ENCODE assay signal across 1 cellular context in the genomic region with DNA sequence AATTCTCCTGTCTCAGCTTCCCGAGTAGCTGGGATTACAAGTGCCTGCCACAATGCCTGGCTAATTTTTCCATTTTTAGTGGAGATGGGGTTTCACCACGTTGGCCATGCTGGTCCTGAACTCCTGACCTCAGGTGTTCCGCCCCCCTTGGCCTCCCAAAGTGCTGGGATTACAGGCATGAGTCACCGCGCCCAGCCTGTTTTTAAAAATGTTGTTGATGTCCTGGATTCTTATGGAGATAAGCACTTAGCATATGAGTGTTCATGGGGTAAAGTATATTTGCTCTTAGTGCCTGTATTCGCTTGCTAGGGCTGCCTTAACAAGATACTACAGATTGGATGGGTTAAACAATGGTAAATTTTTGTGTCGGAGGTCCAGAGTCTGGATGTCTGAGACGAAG.
A peak's percentile ranks its signal among the peaks of the same experiment; 100 is the strongest.
TF ChIP-seq lines count a peak whose summit lies in the region.

No MANE protein-coding gene starts in this region.

TF ChIP-seq in K562, 482 proteins besides CTCF, POLR2A, EP300 and RAD21 (continued from another document and continues in another):
- TF ChIP-seq, protein P1, sequence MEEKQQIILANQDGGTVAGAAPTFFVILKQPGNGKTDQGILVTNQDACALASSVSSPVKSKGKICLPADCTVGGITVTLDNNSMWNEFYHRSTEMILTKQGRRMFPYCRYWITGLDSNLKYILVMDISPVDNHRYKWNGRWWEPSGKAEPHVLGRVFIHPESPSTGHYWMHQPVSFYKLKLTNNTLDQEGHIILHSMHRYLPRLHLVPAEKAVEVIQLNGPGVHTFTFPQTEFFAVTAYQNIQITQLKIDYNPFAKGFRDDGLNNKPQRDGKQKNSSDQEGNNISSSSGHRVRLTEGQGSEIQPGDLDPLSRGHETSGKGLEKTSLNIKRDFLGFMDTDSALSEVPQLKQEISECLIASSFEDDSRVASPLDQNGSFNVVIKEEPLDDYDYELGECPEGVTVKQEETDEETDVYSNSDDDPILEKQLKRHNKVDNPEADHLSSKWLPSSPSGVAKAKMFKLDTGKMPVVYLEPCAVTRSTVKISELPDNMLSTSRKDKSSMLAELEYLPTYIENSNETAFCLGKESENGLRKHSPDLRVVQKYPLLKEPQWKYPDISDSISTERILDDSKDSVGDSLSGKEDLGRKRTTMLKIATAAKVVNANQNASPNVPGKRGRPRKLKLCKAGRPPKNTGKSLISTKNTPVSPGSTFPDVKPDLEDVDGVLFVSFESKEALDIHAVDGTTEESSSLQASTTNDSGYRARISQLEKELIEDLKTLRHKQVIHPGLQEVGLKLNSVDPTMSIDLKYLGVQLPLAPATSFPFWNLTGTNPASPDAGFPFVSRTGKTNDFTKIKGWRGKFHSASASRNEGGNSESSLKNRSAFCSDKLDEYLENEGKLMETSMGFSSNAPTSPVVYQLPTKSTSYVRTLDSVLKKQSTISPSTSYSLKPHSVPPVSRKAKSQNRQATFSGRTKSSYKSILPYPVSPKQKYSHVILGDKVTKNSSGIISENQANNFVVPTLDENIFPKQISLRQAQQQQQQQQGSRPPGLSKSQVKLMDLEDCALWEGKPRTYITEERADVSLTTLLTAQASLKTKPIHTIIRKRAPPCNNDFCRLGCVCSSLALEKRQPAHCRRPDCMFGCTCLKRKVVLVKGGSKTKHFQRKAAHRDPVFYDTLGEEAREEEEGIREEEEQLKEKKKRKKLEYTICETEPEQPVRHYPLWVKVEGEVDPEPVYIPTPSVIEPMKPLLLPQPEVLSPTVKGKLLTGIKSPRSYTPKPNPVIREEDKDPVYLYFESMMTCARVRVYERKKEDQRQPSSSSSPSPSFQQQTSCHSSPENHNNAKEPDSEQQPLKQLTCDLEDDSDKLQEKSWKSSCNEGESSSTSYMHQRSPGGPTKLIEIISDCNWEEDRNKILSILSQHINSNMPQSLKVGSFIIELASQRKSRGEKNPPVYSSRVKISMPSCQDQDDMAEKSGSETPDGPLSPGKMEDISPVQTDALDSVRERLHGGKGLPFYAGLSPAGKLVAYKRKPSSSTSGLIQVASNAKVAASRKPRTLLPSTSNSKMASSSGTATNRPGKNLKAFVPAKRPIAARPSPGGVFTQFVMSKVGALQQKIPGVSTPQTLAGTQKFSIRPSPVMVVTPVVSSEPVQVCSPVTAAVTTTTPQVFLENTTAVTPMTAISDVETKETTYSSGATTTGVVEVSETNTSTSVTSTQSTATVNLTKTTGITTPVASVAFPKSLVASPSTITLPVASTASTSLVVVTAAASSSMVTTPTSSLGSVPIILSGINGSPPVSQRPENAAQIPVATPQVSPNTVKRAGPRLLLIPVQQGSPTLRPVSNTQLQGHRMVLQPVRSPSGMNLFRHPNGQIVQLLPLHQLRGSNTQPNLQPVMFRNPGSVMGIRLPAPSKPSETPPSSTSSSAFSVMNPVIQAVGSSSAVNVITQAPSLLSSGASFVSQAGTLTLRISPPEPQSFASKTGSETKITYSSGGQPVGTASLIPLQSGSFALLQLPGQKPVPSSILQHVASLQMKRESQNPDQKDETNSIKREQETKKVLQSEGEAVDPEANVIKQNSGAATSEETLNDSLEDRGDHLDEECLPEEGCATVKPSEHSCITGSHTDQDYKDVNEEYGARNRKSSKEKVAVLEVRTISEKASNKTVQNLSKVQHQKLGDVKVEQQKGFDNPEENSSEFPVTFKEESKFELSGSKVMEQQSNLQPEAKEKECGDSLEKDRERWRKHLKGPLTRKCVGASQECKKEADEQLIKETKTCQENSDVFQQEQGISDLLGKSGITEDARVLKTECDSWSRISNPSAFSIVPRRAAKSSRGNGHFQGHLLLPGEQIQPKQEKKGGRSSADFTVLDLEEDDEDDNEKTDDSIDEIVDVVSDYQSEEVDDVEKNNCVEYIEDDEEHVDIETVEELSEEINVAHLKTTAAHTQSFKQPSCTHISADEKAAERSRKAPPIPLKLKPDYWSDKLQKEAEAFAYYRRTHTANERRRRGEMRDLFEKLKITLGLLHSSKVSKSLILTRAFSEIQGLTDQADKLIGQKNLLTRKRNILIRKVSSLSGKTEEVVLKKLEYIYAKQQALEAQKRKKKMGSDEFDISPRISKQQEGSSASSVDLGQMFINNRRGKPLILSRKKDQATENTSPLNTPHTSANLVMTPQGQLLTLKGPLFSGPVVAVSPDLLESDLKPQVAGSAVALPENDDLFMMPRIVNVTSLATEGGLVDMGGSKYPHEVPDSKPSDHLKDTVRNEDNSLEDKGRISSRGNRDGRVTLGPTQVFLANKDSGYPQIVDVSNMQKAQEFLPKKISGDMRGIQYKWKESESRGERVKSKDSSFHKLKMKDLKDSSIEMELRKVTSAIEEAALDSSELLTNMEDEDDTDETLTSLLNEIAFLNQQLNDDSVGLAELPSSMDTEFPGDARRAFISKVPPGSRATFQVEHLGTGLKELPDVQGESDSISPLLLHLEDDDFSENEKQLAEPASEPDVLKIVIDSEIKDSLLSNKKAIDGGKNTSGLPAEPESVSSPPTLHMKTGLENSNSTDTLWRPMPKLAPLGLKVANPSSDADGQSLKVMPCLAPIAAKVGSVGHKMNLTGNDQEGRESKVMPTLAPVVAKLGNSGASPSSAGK (IDR thresholded peaks at IDR 0.05) = no peak
- TF ChIP-seq TCFL5 (CRISPR knock-in tag; conservative IDR thresholded peaks at IDR 0.05) = no peak
- TF ChIP-seq, protein P2, sequence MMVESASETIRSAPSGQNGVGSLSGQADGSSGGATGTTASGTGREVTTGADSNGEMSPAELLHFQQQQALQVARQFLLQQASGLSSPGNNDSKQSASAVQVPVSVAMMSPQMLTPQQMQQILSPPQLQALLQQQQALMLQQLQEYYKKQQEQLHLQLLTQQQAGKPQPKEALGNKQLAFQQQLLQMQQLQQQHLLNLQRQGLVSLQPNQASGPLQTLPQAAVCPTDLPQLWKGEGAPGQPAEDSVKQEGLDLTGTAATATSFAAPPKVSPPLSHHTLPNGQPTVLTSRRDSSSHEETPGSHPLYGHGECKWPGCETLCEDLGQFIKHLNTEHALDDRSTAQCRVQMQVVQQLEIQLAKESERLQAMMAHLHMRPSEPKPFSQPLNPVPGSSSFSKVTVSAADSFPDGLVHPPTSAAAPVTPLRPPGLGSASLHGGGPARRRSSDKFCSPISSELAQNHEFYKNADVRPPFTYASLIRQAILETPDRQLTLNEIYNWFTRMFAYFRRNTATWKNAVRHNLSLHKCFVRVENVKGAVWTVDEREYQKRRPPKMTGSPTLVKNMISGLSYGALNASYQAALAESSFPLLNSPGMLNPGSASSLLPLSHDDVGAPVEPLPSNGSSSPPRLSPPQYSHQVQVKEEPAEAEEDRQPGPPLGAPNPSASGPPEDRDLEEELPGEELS (CRISPR knock-in tag; IDR thresholded peaks at IDR 0.05; ENCODE audit: borderline replicate concordance) = no peak
- 0 out of 2 replicates have a peak, but pooled peaks have one; percentile 6 for TF ChIP-seq NCOR1 (IDR thresholded peaks at IDR 0.05)
- TF ChIP-seq ARID1B (IDR thresholded peaks at IDR 0.05) = peak; percentile 72
- TF ChIP-seq SMARCA4 (IDR thresholded peaks at IDR 0.05) = peak; percentile 67; the same call in 1 of the 2 replicates
- no peak for TF ChIP-seq PPARD (CRISPR knock-in tag; IDR thresholded peaks at IDR 0.05)
- 0 out of 2 replicates have a peak, but pooled peaks have one; percentile 17 for TF ChIP-seq ADNP (tag; IDR thresholded peaks at IDR 0.05)
- peak; percentile 15; the same call in 1 of the 2 replicates for TF ChIP-seq EP400 (IDR thresholded peaks at IDR 0.05)
- no peak for TF ChIP-seq ZNF668 (CRISPR knock-in tag; IDR thresholded peaks at IDR 0.05)
- TF ChIP-seq, protein P3, sequence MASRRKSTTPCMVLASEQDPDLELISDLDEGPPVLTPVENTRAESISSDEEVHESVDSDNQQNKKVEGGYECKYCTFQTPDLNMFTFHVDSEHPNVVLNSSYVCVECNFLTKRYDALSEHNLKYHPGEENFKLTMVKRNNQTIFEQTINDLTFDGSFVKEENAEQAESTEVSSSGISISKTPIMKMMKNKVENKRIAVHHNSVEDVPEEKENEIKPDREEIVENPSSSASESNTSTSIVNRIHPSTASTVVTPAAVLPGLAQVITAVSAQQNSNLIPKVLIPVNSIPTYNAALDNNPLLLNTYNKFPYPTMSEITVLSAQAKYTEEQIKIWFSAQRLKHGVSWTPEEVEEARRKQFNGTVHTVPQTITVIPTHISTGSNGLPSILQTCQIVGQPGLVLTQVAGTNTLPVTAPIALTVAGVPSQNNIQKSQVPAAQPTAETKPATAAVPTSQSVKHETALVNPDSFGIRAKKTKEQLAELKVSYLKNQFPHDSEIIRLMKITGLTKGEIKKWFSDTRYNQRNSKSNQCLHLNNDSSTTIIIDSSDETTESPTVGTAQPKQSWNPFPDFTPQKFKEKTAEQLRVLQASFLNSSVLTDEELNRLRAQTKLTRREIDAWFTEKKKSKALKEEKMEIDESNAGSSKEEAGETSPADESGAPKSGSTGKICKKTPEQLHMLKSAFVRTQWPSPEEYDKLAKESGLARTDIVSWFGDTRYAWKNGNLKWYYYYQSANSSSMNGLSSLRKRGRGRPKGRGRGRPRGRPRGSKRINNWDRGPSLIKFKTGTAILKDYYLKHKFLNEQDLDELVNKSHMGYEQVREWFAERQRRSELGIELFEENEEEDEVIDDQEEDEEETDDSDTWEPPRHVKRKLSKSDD (conservative IDR thresholded peaks at IDR 0.05; ENCODE audit: low read length) = no peak
- TF ChIP-seq CSDE1 (IDR thresholded peaks at IDR 0.05) = no peak
- peak; percentile 73 for TF ChIP-seq SMARCE1 (IDR thresholded peaks at IDR 0.05)
- TF ChIP-seq JUND (IDR thresholded peaks at IDR 0.05; ENCODE audit: borderline replicate concordance, low read depth, low read length) = peak; percentile 84
- TF ChIP-seq JUND (tag; IDR thresholded peaks at IDR 0.05; ENCODE audit: borderline replicate concordance, low read depth, low read length) = peak; percentile 81; the same call in 2 of the 3 replicates
- TF ChIP-seq, protein P4, sequence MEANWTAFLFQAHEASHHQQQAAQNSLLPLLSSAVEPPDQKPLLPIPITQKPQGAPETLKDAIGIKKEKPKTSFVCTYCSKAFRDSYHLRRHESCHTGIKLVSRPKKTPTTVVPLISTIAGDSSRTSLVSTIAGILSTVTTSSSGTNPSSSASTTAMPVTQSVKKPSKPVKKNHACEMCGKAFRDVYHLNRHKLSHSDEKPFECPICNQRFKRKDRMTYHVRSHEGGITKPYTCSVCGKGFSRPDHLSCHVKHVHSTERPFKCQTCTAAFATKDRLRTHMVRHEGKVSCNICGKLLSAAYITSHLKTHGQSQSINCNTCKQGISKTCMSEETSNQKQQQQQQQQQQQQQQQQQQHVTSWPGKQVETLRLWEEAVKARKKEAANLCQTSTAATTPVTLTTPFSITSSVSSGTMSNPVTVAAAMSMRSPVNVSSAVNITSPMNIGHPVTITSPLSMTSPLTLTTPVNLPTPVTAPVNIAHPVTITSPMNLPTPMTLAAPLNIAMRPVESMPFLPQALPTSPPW (CRISPR knock-in tag; IDR thresholded peaks at IDR 0.05) = peak; percentile 30
- TF ChIP-seq, protein P5, sequence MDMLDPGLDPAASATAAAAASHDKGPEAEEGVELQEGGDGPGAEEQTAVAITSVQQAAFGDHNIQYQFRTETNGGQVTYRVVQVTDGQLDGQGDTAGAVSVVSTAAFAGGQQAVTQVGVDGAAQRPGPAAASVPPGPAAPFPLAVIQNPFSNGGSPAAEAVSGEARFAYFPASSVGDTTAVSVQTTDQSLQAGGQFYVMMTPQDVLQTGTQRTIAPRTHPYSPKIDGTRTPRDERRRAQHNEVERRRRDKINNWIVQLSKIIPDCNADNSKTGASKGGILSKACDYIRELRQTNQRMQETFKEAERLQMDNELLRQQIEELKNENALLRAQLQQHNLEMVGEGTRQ (CRISPR knock-in tag; IDR thresholded peaks at IDR 0.05) = no peak
- TF ChIP-seq, protein P6, sequence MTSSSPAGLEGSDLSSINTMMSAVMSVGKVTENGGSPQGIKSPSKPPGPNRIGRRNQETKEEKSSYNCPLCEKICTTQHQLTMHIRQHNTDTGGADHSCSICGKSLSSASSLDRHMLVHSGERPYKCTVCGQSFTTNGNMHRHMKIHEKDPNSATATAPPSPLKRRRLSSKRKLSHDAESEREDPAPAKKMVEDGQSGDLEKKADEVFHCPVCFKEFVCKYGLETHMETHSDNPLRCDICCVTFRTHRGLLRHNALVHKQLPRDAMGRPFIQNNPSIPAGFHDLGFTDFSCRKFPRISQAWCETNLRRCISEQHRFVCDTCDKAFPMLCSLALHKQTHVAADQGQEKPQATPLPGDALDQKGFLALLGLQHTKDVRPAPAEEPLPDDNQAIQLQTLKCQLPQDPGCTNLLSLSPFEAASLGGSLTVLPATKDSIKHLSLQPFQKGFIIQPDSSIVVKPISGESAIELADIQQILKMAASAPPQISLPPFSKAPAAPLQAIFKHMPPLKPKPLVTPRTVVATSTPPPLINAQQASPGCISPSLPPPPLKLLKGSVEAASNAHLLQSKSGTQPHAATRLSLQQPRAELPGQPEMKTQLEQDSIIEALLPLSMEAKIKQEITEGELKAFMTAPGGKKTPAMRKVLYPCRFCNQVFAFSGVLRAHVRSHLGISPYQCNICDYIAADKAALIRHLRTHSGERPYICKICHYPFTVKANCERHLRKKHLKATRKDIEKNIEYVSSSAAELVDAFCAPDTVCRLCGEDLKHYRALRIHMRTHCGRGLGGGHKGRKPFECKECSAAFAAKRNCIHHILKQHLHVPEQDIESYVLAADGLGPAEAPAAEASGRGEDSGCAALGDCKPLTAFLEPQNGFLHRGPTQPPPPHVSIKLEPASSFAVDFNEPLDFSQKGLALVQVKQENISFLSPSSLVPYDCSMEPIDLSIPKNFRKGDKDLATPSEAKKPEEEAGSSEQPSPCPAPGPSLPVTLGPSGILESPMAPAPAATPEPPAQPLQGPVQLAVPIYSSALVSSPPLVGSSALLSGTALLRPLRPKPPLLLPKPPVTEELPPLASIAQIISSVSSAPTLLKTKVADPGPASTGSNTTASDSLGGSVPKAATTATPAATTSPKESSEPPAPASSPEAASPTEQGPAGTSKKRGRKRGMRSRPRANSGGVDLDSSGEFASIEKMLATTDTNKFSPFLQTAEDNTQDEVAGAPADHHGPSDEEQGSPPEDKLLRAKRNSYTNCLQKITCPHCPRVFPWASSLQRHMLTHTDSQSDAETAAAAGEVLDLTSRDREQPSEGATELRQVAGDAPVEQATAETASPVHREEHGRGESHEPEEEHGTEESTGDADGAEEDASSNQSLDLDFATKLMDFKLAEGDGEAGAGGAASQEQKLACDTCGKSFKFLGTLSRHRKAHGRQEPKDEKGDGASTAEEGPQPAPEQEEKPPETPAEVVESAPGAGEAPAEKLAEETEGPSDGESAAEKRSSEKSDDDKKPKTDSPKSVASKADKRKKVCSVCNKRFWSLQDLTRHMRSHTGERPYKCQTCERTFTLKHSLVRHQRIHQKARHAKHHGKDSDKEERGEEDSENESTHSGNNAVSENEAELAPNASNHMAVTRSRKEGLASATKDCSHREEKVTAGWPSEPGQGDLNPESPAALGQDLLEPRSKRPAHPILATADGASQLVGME (CRISPR knock-in tag; IDR thresholded peaks at IDR 0.05) = no peak
- 0 out of 2 replicates have a peak, but pooled peaks have one; percentile 23 for TF ChIP-seq FOXM1 (IDR thresholded peaks at IDR 0.05; ENCODE audit: low read depth)
- TF ChIP-seq FOXM1 (CRISPR knock-in tag; IDR thresholded peaks at IDR 0.05; ENCODE audit: low read depth) = no peak
- TF ChIP-seq, protein P7, sequence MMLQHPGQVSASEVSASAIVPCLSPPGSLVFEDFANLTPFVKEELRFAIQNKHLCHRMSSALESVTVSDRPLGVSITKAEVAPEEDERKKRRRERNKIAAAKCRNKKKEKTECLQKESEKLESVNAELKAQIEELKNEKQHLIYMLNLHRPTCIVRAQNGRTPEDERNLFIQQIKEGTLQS (IDR thresholded peaks at IDR 0.05) = peak; percentile 83
- TF ChIP-seq, protein P7 (CRISPR knock-in tag; conservative IDR thresholded peaks at IDR 0.05) = no peak
- peak in 1 of 2 experiments; percentile 14; a peak in 1 of 4 replicates for TF ChIP-seq KDM1A (IDR thresholded peaks at IDR 0.05)
